In genomic region chr7:21944616-21945373, GRCh38 we compare ENCODE assay signal across 8 cellular contexts. TPM values are rescaled to one million over a fixed set of nuclear protein-coding genes. Genes with fewer than 3 reads are reported as not detected.
A peak's percentile ranks its signal among the peaks of the same experiment; 100 is the strongest.
DNase-seq lines count a peak whose midpoint lies in the region; ATAC-seq lines count a peak whose summit lies in the region.

No MANE protein-coding gene starts in this region.

- no peak for ATAC-seq in central memory CD8-positive, alpha-beta T cell (replicated peaks; ENCODE audit: extremely low read depth, poor library complexity, severe bottlenecking)
- ATAC-seq in left lobe of liver (peak; percentile 67), GM21367 (IDR thresholded peaks at IDR 0.05; ENCODE audit: unreplicated experiment) (no peak)

- H3K9me3 ChIP-seq in KOPT-K1 (ENCODE audit: insufficient read depth, low read length, poor library complexity, severe bottlenecking) = no peaks in the 10 kb centered on the region

- no peaks in the 10 kb centered on the region for H3K36me3 Mint-ChIP-seq in central memory CD8-positive, alpha-beta T cell (ENCODE audit: insufficient read depth)

- no peaks in the 10 kb centered on the region for H3K4me1 Mint-ChIP-seq in central memory CD8-positive, alpha-beta T cell

- H3K27ac ChIP-seq in KOPT-K1 (ENCODE audit: low read depth, low read length, poor library complexity, severe bottlenecking) = peak overlapping the region; percentile 92

- no peak overlapping the region for H3K27ac Mint-ChIP-seq in central memory CD8-positive, alpha-beta T cell (ENCODE audit: low read depth)

- peak overlapping the region; percentile 67 for H3K4me3 Mint-ChIP-seq in central memory CD8-positive, alpha-beta T cell

- H3K36me3 ChIP-seq in KOPT-K1 (ENCODE audit: insufficient read depth, low read length) = peaks cover 25% of the 10 kb centered on the region

- DNase-seq in DMS153 (lab: John Stamatoyannopoulos, UW) (peak; percentile 88), SW 1271 (lab: John Stamatoyannopoulos, UW) (peak; percentile 25 to 61), left lobe of liver (ENCODE audit: low spot score) (peak; percentile 88)
- DNase-seq in central memory CD8-positive, alpha-beta T cell (ENCODE audit: low spot score in 2 of 2) = no peak
- DNase-seq in stimulated activated CD4-positive, alpha-beta T cell treated with anti-CD3 and anti-CD28 coated beads, Interleukin-4, amount 100 ng/mL, for 4 hours = peak; percentile 30 to 46
- no peak for DNase-seq in NK-92 treated with Interleukin-12 subunit alpha and Interleukin-12 subunit beta, amount 100 ng/mL, for 24 hours (lab: John Stamatoyannopoulos, UW)

- H3K9me3 Mint-ChIP-seq in central memory CD8-positive, alpha-beta T cell = no peaks in the 10 kb centered on the region

- peaks cover 8% of the 10 kb centered on the region for H3K27me3 Mint-ChIP-seq in central memory CD8-positive, alpha-beta T cell

RNA-seq across cellular contexts. Expression of gene CDCA7L, which starts 0.9 kb away (rescaled TPM):
- total RNA-seq in left lobe of liver = 5.2 TPM

Comparison
In these comparisons a context has a peak if more than half of its experiments do, and no peak if none do; other contexts are left out.
1. DNase-seq: peak in DMS153 (single experiment), SW 1271 (2 of 2), left lobe of liver (single experiment) and stimulated activated CD4-positive, alpha-beta T cell treated with anti-CD3 and anti-CD28 coated beads, Interleukin-4, amount 100 ng/mL, for 4 hours (2 of 2); none in central memory CD8-positive, alpha-beta T cell (0 of 2) and NK-92 treated with Interleukin-12 subunit alpha and Interleukin-12 subunit beta, amount 100 ng/mL, for 24 hours (single experiment).